12 cellular contexts compared by ENCODE assay signal in the genomic region with DNA sequence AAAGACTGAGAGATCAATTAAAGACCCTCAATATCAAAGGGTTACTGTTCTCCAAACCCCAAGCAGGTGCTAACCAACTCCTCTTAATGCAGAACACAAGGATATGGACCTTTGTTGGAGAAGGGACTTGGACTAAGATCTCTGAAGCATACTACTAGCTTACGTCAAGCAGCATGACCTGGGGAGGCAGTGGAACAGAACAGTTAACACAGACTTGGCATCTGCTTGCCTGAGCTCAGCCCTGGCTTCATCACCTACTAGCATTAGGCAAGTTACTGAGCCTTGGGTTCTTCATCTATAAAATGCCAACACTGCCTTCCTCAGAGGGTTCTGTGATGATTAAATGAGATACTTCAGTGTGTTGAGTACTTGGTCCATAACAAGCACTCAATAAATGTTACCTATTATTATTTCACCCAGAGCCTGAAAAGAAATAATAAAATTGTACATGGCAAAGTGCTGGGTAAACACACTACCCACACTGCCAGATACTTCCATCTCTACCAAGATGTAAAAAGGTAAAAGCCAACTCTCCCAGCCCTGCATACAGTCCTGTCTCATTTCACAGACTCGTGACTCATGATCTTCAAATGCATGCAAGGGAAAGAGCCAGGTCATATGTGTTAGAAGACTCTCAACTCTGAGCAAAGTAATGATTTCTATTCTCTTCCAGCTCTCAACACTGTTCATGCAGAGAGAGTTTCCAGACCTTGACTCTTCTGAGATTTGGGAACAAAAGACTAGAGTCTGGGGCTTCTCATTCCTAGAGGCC. TPM values are rescaled to one million over a fixed set of nuclear protein-coding genes. Genes with fewer than 3 reads are reported as not detected.
DNase-seq lines count a peak whose midpoint lies in the region; ATAC-seq and TF ChIP-seq lines count a peak whose summit lies in the region.
"Had no signal": no experiment of that assay in that cellular context is flagged by ENCODE, and none has a peak within 500 bp of the region (broad histone marks: within the 10 kb centered on the region; RNA-seq: fewer than 3 reads in every experiment).

No MANE protein-coding gene starts in this region.

- peaks cover 12% of the 10 kb centered on the region for H3K36me3 Mint-ChIP-seq in activated CD4-positive, alpha-beta T cell treated with anti-CD3 and anti-CD28 coated beads for 36 hours (ENCODE audit: low read depth)
- H3K36me3 Mint-ChIP-seq in IgD-negative memory B cell = peaks cover 10% of the 10 kb centered on the region

- H3K27me3 ChIP-seq in osteoblast (ENCODE audit: insufficient read depth, low read length) = no peaks in the 10 kb centered on the region
- H3K27me3 ChIP-seq: suprapubic skin had no signal

- H3K36me3 ChIP-seq in osteoblast (ENCODE audit: insufficient read depth, low read length) = peaks cover 2% of the 10 kb centered on the region
- H3K36me3 ChIP-seq: prostate gland, suprapubic skin had no signal

- H3K27ac ChIP-seq in coronary artery (peak overlapping the region; percentile 2 to 7), osteoblast (ENCODE audit: low read depth, low read length) (peak overlapping the region; percentile 0)
- H3K27ac ChIP-seq: prostate gland, suprapubic skin had no signal

- H2AFZ ChIP-seq in osteoblast (ENCODE audit: low read length) = no peak overlapping the region

- no peaks in the 10 kb centered on the region for H3K27me3 Mint-ChIP-seq in activated CD4-positive, alpha-beta T cell treated with anti-CD3 and anti-CD28 coated beads for 36 hours
- H3K27me3 Mint-ChIP-seq in IgD-negative memory B cell = no peaks in the 10 kb centered on the region

- H3K4me1 ChIP-seq in osteoblast (ENCODE audit: insufficient read depth, low read length) = peaks cover 49% of the 10 kb centered on the region

- no peak overlapping the region for H3K4me3 ChIP-seq in coronary artery
- no peak overlapping the region for H3K4me3 ChIP-seq in osteoblast (ENCODE audit: insufficient read depth, low read length)
- H3K4me3 ChIP-seq: prostate gland, suprapubic skin had no signal

- peaks cover 72% of the 10 kb centered on the region for H3K79me2 ChIP-seq in osteoblast (ENCODE audit: insufficient read depth, low read length)

- peak overlapping the region; percentile 77 for H3K27ac Mint-ChIP-seq in activated CD4-positive, alpha-beta T cell treated with anti-CD3 and anti-CD28 coated beads for 36 hours
- H3K27ac Mint-ChIP-seq in IgD-negative memory B cell = peak overlapping the region; percentile 54 to 86 (median 69)

- peak; percentile 78 for ATAC-seq in activated CD4-positive, alpha-beta T cell treated with anti-CD3 and anti-CD28 coated beads for 36 hours
- no peak for ATAC-seq in left lobe of liver

- no peak overlapping the region for H3K4me3 Mint-ChIP-seq in activated CD4-positive, alpha-beta T cell treated with anti-CD3 and anti-CD28 coated beads for 36 hours
- H3K4me3 Mint-ChIP-seq in IgD-negative memory B cell = peak overlapping the region in 2 of 4 donors; percentile 21 to 47

- peaks cover 92% of the 10 kb centered on the region for H3K4me1 Mint-ChIP-seq in activated CD4-positive, alpha-beta T cell treated with anti-CD3 and anti-CD28 coated beads for 36 hours
- H3K4me1 Mint-ChIP-seq in IgD-negative memory B cell = peaks cover 76 to 82% (median 80%) of the 10 kb centered on the region in 3 donors

- no peak for TF ChIP-seq CTCF in coronary artery (IDR thresholded peaks at IDR 0.05)
- no peak for TF ChIP-seq CTCF in osteoblast (IDR thresholded peaks at IDR 0.05; ENCODE audit: extremely low read depth, low read depth, low read length)

- POLR2A ChIA-PET in activated CD4-positive, alpha-beta T cell treated with anti-CD3 and anti-CD28 coated beads for 36 hours (lab: Charles Lee) = interaction anchor here (0.6 kb wide), 2 partner anchors 13 to 77 kb away, joined by 3 read pairs; no protein-coding TSS in a partner anchor

- intact Hi-C loops in activated CD4-positive, alpha-beta T cell treated with anti-CD3 and anti-CD28 coated beads for 36 hours (cut with DNase I, micrococcal nuclease) = no loop called here

- no peaks in the 10 kb centered on the region for H3K9me3 ChIP-seq in osteoblast (ENCODE audit: low read depth, low read length)
- H3K9me3 ChIP-seq: prostate gland, suprapubic skin had no signal

- CTCF ChIA-PET in activated CD4-positive, alpha-beta T cell treated with anti-CD3 and anti-CD28 coated beads for 36 hours (lab: Charles Lee) = interaction anchor here (0.6 to 1.9 kb wide), 11 partner anchors 12 to 342 kb away, joined by 3 to 9 read pairs (median 3); a partner anchor contains a TSS

- no peaks in the 10 kb centered on the region for H4K20me1 ChIP-seq in osteoblast (ENCODE audit: insufficient read depth, low read length)

- H3K4me2 ChIP-seq in osteoblast (ENCODE audit: insufficient read depth, low read length) = no peak overlapping the region

- no peaks in the 10 kb centered on the region for H3K9me3 Mint-ChIP-seq in activated CD4-positive, alpha-beta T cell treated with anti-CD3 and anti-CD28 coated beads for 36 hours (ENCODE audit: low read depth)
- H3K9me3 Mint-ChIP-seq in IgD-negative memory B cell = no peaks in the 10 kb centered on the region

- peak; percentile 46 for DNase-seq in activated CD4-positive, alpha-beta T cell treated with anti-CD3 and anti-CD28 coated beads for 36 hours
- DNase-seq in activated CD4-positive, alpha-beta T cell treated with anti-CD3 and anti-CD28 coated beads for 1 hour = no peak
- DNase-seq in coronary artery (ENCODE audit: low spot score) (no peak), osteoblast (ENCODE audit: insufficient read length, low spot score, missing footprints) (no peak), left lobe of liver (ENCODE audit: low spot score) (no peak)
- DNase-seq in central memory CD4-positive, alpha-beta T cell = no peak
- DNase-seq in stimulated activated CD4-positive, alpha-beta T cell treated with anti-CD3 and anti-CD28 coated beads, Interleukin-15, amount 100 ng/mL, for 24 hours = no peak
- DNase-seq: cortex of kidney, NCI-H2171 treated with DMSO at 0.1 percent for 48 hours had no signal

RNA-seq across cellular contexts. Expression of a gene that starts 39.7 kb away (rescaled TPM):
- 10 to 100 TPM; 23.2 to 24.3 TPM for total RNA-seq in activated CD4-positive, alpha-beta T cell treated with anti-CD3 and anti-CD28 coated beads for 36 hours
- polyA plus RNA-seq in IgD-negative memory B cell = 5.6 TPM
- total RNA-seq in osteoblast (24.6 and 31.8 TPM in 2 replicates), left lobe of liver (3.1 TPM)

RNA-seq across cellular contexts. Expression of a gene that starts 44.1 kb away (rescaled TPM):
- 1 to 10 TPM; 6.9 to 8.1 TPM for total RNA-seq in activated CD4-positive, alpha-beta T cell treated with anti-CD3 and anti-CD28 coated beads for 36 hours
- 5.7 TPM for polyA plus RNA-seq in IgD-negative memory B cell
- total RNA-seq in osteoblast (11.6 and 12.4 TPM in 2 replicates), left lobe of liver (6.3 TPM)
